In genomic region chr7:142646274-142646895, GRCh38 we compare ENCODE assay signal across 13 cellular contexts.
DNase-seq lines count a peak whose midpoint lies in the region; TF ChIP-seq lines count a peak whose summit lies in the region.
"Had no signal": no experiment of that assay in that cellular context is flagged by ENCODE, and none has a peak within 500 bp of the region (broad histone marks: within the 10 kb centered on the region; RNA-seq: fewer than 3 reads in every experiment).

No MANE protein-coding gene starts in this region.

- H4K20me1 ChIP-seq in SK-N-SH (ENCODE audit: insufficient read depth): no peaks in the 10 kb centered on the region

- peak; percentile 11 for DNase-seq in CD1c-positive myeloid dendritic cell (ENCODE audit: extremely low spot score)
- peak; percentile 43 for DNase-seq in SK-N-SH
- no peak for DNase-seq in endodermal cell
- no peak for DNase-seq in Ammon's horn (ENCODE audit: low spot score)
- no peak for DNase-seq in NCI-H1048 (lab: John Stamatoyannopoulos, UW)
- no peak for DNase-seq in NCI-H146 treated with DMSO at 0.1 percent for 48 hours (lab: John Stamatoyannopoulos, UW; ENCODE audit: unreplicated experiment)
- DNase-seq: activated gamma-delta T cell, cortex of kidney, kidney, MM.1S, spleen, T1000 had no signal

- H3K27me3 Mint-ChIP-seq in endodermal cell (ENCODE audit: insufficient read depth): peaks cover 7% of the 10 kb centered on the region

- peaks cover under 1% of the 10 kb centered on the region for H3K9me3 Mint-ChIP-seq in endodermal cell

- TF ChIP-seq CTCF in GM12873 (IDR thresholded peaks at IDR 0.05; ENCODE audit: insufficient read depth, low read depth, low read length, missing control alignments) (peak; percentile 11), SK-N-SH (IDR thresholded peaks at IDR 0.05) (no peak), endodermal cell (conservative IDR thresholded peaks at IDR 0.05) (peak; percentile 51)

- H3K4me1 Mint-ChIP-seq in endodermal cell: peaks cover 18% of the 10 kb centered on the region

- peak in 1 of 2 experiments; percentile 81; a peak in 2 of 4 replicates for TF ChIP-seq EP300 in SK-N-SH (IDR thresholded peaks at IDR 0.05; ENCODE audit: borderline replicate concordance in 1 of 2, low read depth in 1 of 2, low read length in 1 of 2)

- POLR2A ChIA-PET in SK-N-SH (lab: Yijun Ruan, JAX): interaction anchor here (0.6 to 1.7 kb wide), 2 partner anchors 35 to 739 kb away, joined by 4 to 5 read pairs; no protein-coding TSS in a partner anchor

- no peak overlapping the region for H3K4me3 Mint-ChIP-seq in endodermal cell

- H3K9ac ChIP-seq in SK-N-SH (no peak overlapping the region), endodermal cell (ENCODE audit: extremely low read depth, low read length, poor library complexity, severe bottlenecking) (no peak overlapping the region)

- H3K9me3 ChIP-seq in SK-N-SH (no peaks in the 10 kb centered on the region), endodermal cell (ENCODE audit: control insufficient read depth, low read length) (no peaks in the 10 kb centered on the region)
- H3K9me3 ChIP-seq: spleen had no signal

- H3K27ac ChIP-seq in SK-N-SH (ENCODE audit: low read depth in 2 of 2, low read length in 1 of 2): peak overlapping the region in 1 of 2 experiments; percentile 98; a peak in 2 of 4 replicates
- no peak overlapping the region for H3K27ac ChIP-seq in endodermal cell (ENCODE audit: low read depth, low read length)
- H3K27ac ChIP-seq: spleen had no signal

- peaks cover 0 to 25% of the 10 kb centered on the region in 2 experiments; a peak in 2 of 4 replicates for H3K4me1 ChIP-seq in SK-N-SH (ENCODE audit: control insufficient read depth in 1 of 2, insufficient read depth in 2 of 2, low read depth in 1 of 2, low read length in 1 of 2)
- peaks cover 3% of the 10 kb centered on the region for H3K4me1 ChIP-seq in endodermal cell (ENCODE audit: control insufficient read depth, insufficient read depth, low read length)

- H3K4me2 ChIP-seq in SK-N-SH: peak overlapping the region; percentile 17; the same call in 1 of the 2 replicates

- H3K79me2 ChIP-seq in SK-N-SH (ENCODE audit: insufficient read depth): no peaks in the 10 kb centered on the region

- CTCF ChIA-PET in SK-N-SH (lab: Yijun Ruan, JAX): interaction anchor here (0.7 to 7.0 kb wide), 16 partner anchors 9 to 167 kb away, joined by 3 to 43 read pairs (median 5); partner anchors contain the start of gene PRSS1

- TF ChIP-seq RAD21 in SK-N-SH (IDR thresholded peaks at IDR 0.05; ENCODE audit: low read length): no peak; the same call in none of the 2 replicates

- H3K36me3 ChIP-seq in SK-N-SH (replicated peaks in 1 of 2; ENCODE audit: control insufficient read depth in 1 of 2, insufficient read depth in 2 of 2, low read length in 1 of 2) (no peaks in the 10 kb centered on the region), endodermal cell (ENCODE audit: control insufficient read depth, insufficient read depth, low read length) (no peaks in the 10 kb centered on the region)
- H3K36me3 ChIP-seq: spleen had no signal

- no peaks in the 10 kb centered on the region for H3K9me2 ChIP-seq in SK-N-SH

- H3K27me3 ChIP-seq in SK-N-SH (ENCODE audit: insufficient read depth) (peaks cover 15% of the 10 kb centered on the region; the same call in 1 of the 2 replicates), endodermal cell (ENCODE audit: control insufficient read depth, insufficient read depth, low read length, poor library complexity, severe bottlenecking) (peaks cover 11% of the 10 kb centered on the region)

- H3K27ac Mint-ChIP-seq in endodermal cell: no peak overlapping the region

- no peak overlapping the region for H2AFZ ChIP-seq in SK-N-SH (ENCODE audit: low read depth)

- H3F3A ChIP-seq in SK-N-SH (replicated peaks; ENCODE audit: insufficient read depth): no peaks in the 10 kb centered on the region

- no peaks in the 10 kb centered on the region for H3K36me3 Mint-ChIP-seq in endodermal cell (ENCODE audit: low read depth)

- H3K4me3 ChIP-seq in SK-N-SH (ENCODE audit: low read depth in 2 of 2, low read length in 1 of 2): peak overlapping the region; percentile 2 to 24; a peak in 1 of 4 replicates
- H3K4me3 ChIP-seq in endodermal cell (ENCODE audit: low read length): no peak overlapping the region
- H3K4me3 ChIP-seq: spleen had no signal

- 4% methylated on average over 8 of the region's 8 CpGs for WGBS in SK-N-SH (ENCODE audit: low lambda C conversion rate)
- WGBS in endodermal cell (ENCODE audit: insufficient coverage in 1 of 2, insufficient read length in 1 of 2), 2 experiments: 89 to 90% methylated on average over 7 to 8 of the region's 8 CpGs

TF ChIP-seq in SK-N-SH, 30 proteins besides CTCF, POLR2A, EP300 and RAD21:
- TF ChIP-seq RFX5 (IDR thresholded peaks at IDR 0.05; ENCODE audit: low read length): 0 out of 2 replicates have a peak, but pooled peaks have one; percentile 40
- peak; percentile 52; the same call in 1 of the 2 replicates for TF ChIP-seq RCOR1 (IDR thresholded peaks at IDR 0.05; ENCODE audit: low read length)
- TF ChIP-seq FOXM1 (IDR thresholded peaks at IDR 0.05; ENCODE audit: low read depth): no peak
- TF ChIP-seq NRF1 (IDR thresholded peaks at IDR 0.05; ENCODE audit: low read depth, low read length): no peak
- TF ChIP-seq GATA2 (CRISPR knock-in tag; IDR thresholded peaks at IDR 0.05): peak; percentile 60; the same call in 1 of the 2 replicates

Comparison
In these comparisons a context has a peak if more than half of its experiments do, and no peak if none do; other contexts are left out.
1. DNase-seq: peak in CD1c-positive myeloid dendritic cell (single experiment) and SK-N-SH (single experiment); none in endodermal cell (single experiment), Ammon's horn (single experiment), NCI-H1048 (single experiment) and NCI-H146 treated with DMSO at 0.1 percent for 48 hours (single experiment).